In the genomic region with DNA sequence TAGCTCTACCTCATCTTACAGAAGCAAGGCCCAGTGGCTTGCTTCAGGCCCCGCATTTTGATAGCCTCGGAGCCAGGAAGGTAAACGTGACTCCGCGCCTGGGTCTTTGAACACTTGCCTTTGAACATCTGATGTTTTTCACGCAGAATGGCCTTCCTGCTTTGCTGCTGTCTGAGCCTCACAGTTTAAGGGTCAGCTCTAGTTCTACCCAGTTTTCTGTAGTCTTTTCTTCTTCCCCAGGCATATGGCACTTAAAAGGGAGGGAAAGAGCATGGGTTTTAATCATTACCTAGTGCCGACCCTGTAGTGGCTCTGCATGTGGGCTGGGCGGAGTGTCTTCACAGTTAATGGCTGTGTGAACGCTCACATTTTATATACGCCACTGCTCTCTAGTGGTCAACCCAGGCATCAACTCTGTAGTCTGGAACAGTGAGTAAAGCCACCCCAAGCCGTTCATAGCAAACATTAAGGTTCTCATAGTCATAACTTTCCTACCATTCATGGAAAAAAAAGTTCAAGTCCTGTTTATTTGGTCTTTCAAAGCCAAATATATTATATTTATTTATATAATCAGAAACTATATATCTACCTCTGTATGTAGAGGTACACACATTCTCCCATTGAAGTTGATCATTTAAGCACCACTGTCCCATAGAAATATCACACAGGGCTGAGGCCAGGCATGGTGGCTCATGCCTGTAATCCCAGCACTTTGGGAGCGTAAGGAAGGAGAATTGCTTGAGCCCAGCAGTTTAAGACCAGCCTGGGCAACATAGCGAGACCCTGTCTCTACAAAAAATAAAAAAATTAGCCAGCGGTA, we compare ENCODE assay signal across 1 cellular context.
TF ChIP-seq lines count a peak whose summit lies in the region.

No MANE protein-coding gene starts in this region.

TF ChIP-seq in IMR-90, 13 proteins besides CTCF, POLR2A, EP300 and RAD21:
- TF ChIP-seq, protein P1, sequence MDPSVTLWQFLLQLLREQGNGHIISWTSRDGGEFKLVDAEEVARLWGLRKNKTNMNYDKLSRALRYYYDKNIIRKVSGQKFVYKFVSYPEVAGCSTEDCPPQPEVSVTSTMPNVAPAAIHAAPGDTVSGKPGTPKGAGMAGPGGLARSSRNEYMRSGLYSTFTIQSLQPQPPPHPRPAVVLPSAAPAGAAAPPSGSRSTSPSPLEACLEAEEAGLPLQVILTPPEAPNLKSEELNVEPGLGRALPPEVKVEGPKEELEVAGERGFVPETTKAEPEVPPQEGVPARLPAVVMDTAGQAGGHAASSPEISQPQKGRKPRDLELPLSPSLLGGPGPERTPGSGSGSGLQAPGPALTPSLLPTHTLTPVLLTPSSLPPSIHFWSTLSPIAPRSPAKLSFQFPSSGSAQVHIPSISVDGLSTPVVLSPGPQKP (IDR thresholded peaks at IDR 0.05; ENCODE audit: borderline replicate concordance, low read depth, low read length), result no peak
- no peak for TF ChIP-seq USF2 (IDR thresholded peaks at IDR 0.05; ENCODE audit: low read depth, low read length)
- peak; percentile 87 for TF ChIP-seq SMC3 (IDR thresholded peaks at IDR 0.05; ENCODE audit: low read depth, low read length)
- TF ChIP-seq MXI1 (IDR thresholded peaks at IDR 0.05; ENCODE audit: borderline replicate concordance, low read depth, low read length), result no peak
